In genomic region chr1:11529763-11530730, GRCh38 we compare ENCODE assay signal across 18 cellular contexts. TPM values are rescaled to one million over a fixed set of nuclear protein-coding genes. Genes with fewer than 3 reads are reported as not detected.
DNase-seq lines count a peak whose midpoint lies in the region; ATAC-seq and TF ChIP-seq lines count a peak whose summit lies in the region.
"Had no signal": no experiment of that assay in that cellular context is flagged by ENCODE, and none has a peak within 500 bp of the region (broad histone marks: within the 10 kb centered on the region; RNA-seq: fewer than 3 reads in every experiment).

No MANE protein-coding gene starts in this region.

- H3K4me2 ChIP-seq in osteoblast (ENCODE audit: insufficient read depth, low read length) = no peak overlapping the region
- H3K4me2 ChIP-seq: KMS-11 had no signal

- no peaks in the 10 kb centered on the region for H4K20me1 ChIP-seq in osteoblast (ENCODE audit: insufficient read depth, low read length)

- H2AFZ ChIP-seq in osteoblast (ENCODE audit: low read length) = no peak overlapping the region

- DNase-seq in cardiac septum (ENCODE audit: low spot score) (peak; percentile 67), Right ventricle myocardium superior (no peak), iPS-NIHi11 (ENCODE audit: low spot score) (peak; percentile 4), osteoblast (ENCODE audit: insufficient read length, low spot score, missing footprints) (peak; percentile 64), D341Med (ENCODE audit: low spot score) (no peak), hippocampal formation (lab: John Stamatoyannopoulos, UW) (no peak), NCI-H2227 treated with DMSO at 0.1 percent for 48 hours (lab: John Stamatoyannopoulos, UW) (no peak)
- DNase-seq: 8988T; ACHN; CD4-positive, CD25-positive, alpha-beta regulatory T cell; MM.1S; NCI-H2029; NCI-H446 treated with DMSO at 0.1 percent for 48 hours; NCI-H526 treated with DMSO at 0.1 percent for 48 hours; RPMI8226; SHP77 treated with DMSO at 0.1 percent for 48 hours had no signal

- no peaks in the 10 kb centered on the region for H3K4me1 ChIP-seq in osteoblast (ENCODE audit: insufficient read depth, low read length)

- H3K27ac ChIP-seq in osteoblast (ENCODE audit: low read depth, low read length) = no peak overlapping the region
- H3K27ac ChIP-seq: KMS-11 had no signal

- no peak for ATAC-seq in Right ventricle myocardium superior (ENCODE audit: poor library complexity)
- no peak for ATAC-seq in GM21529 (IDR thresholded peaks at IDR 0.05; ENCODE audit: unreplicated experiment)

- no peaks in the 10 kb centered on the region for H3K79me2 ChIP-seq in osteoblast (ENCODE audit: insufficient read depth, low read length)

- no peaks in the 10 kb centered on the region for H3K9me3 ChIP-seq in osteoblast (ENCODE audit: low read depth, low read length)

- no peak overlapping the region for H3K4me3 ChIP-seq in osteoblast (ENCODE audit: insufficient read depth, low read length)

- no peak for TF ChIP-seq CTCF in osteoblast (IDR thresholded peaks at IDR 0.05; ENCODE audit: extremely low read depth, low read depth, low read length)

- intact Hi-C loops in cardiac septum (cut with DNase I) = no loop called here
- intact Hi-C loops in Right ventricle myocardium superior (cut with DNase I) = no loop called here

- no peaks in the 10 kb centered on the region for H3K27me3 ChIP-seq in osteoblast (ENCODE audit: insufficient read depth, low read length)

- no peaks in the 10 kb centered on the region for H3K36me3 ChIP-seq in osteoblast (ENCODE audit: insufficient read depth, low read length)

RNA-seq across cellular contexts. Expression of gene DISP3, which starts 51.1 kb away (rescaled TPM):
- total RNA-seq in cardiac septum (0.05 TPM), Right ventricle myocardium superior (not detected), osteoblast (under 0.01 TPM in 2 replicates)

Comparison
In these comparisons a context has a peak if more than half of its experiments do, and no peak if none do; other contexts are left out.
1. DNase-seq: peak in cardiac septum (single experiment), iPS-NIHi11 (single experiment) and osteoblast (single experiment); none in Right ventricle myocardium superior (single experiment), D341Med (single experiment), hippocampal formation (0 of 2) and NCI-H2227 treated with DMSO at 0.1 percent for 48 hours (single experiment).